18 cellular contexts compared by ENCODE assay signal in genomic region chr6:25233226-25233625, GRCh38. TPM values are rescaled to one million over a fixed set of nuclear protein-coding genes. Genes with fewer than 3 reads are reported as not detected.
A peak's percentile ranks its signal among the peaks of the same experiment; 100 is the strongest.
DNase-seq lines count a peak whose midpoint lies in the region; ATAC-seq and TF ChIP-seq lines count a peak whose summit lies in the region.
"Had no signal": no experiment of that assay in that cellular context is flagged by ENCODE, and none has a peak within 500 bp of the region (broad histone marks: within the 10 kb centered on the region; RNA-seq: fewer than 3 reads in every experiment).

No MANE protein-coding gene starts in this region.

- intact Hi-C loops in IMR-90 (cut with micrococcal nuclease): no loop called here

- no peak overlapping the region for H2BK15ac ChIP-seq in IMR-90 (ENCODE audit: low read depth, low read length)

- TF ChIP-seq CTCF in AG09319 (IDR thresholded peaks at IDR 0.05; ENCODE audit: low read depth, low read length) (no peak), IMR-90 (conservative IDR thresholded peaks at IDR 0.05; ENCODE audit: low read depth, low read length) (no peak), fibroblast of the aortic adventitia (IDR thresholded peaks at IDR 0.05; ENCODE audit: insufficient read depth, low read length) (no peak), suprapubic skin (IDR thresholded peaks at IDR 0.05) (no peak)

- H3K18ac ChIP-seq in IMR-90 (ENCODE audit: low read depth, low read length): no peak overlapping the region

- in situ Hi-C loops in IMR-90 (cut with MboI; ENCODE audit: low sequenced_read_pairs): no loop called here

- no peaks in the 10 kb centered on the region for H4K20me1 ChIP-seq in IMR-90 (ENCODE audit: insufficient read depth, low read length)
- H4K20me1 ChIP-seq: BLaER1 had no signal

- H3K56ac ChIP-seq in IMR-90 (ENCODE audit: extremely low read depth, insufficient read depth, low read length): no peak overlapping the region

- DNase-seq in AG09319 (ENCODE audit: extremely low read depth, low read depth) (peak; percentile 63), IMR-90 (peak; percentile 38), dedifferentiated amniotic fluid mesenchymal stem cell (ENCODE audit: extremely low spot score) (peak; percentile 48), fibroblast of the aortic adventitia (ENCODE audit: low read depth) (peak; percentile 28), suprapubic skin (ENCODE audit: low spot score in 2 of 2) (no peak), MG63 (no peak), NCI-H1694 treated with DMSO at 0.1 percent for 48 hours (lab: John Stamatoyannopoulos, UW) (no peak)
- DNase-seq: CD4-positive, CD25-positive, alpha-beta regulatory T cell; GOT3; NCI-H1092; NCI-H1417 treated with DMSO at 0.1 percent for 48 hours; NCI-H187; NCI-H2081 treated with DMSO at 0.1 percent for 48 hours; NCI-H748 treated with DMSO at 0.1 percent for 48 hours had no signal

- H3K4me3 ChIP-seq in IMR-90 (ENCODE audit: insufficient read depth, low read depth, low read length): no peak overlapping the region
- no peak overlapping the region for H3K4me3 ChIP-seq in fibroblast of the aortic adventitia (ENCODE audit: low read depth, low read length)
- H3K4me3 ChIP-seq in suprapubic skin: no peak overlapping the region
- no peak overlapping the region for H3K4me3 ChIP-seq in MG63
- H3K4me3 ChIP-seq: BLaER1, HAP-1 had no signal

- H3K27me3 ChIP-seq in IMR-90 (ENCODE audit: control insufficient read depth, insufficient read depth, low read length): no peaks in the 10 kb centered on the region
- H3K27me3 ChIP-seq in suprapubic skin: no peaks in the 10 kb centered on the region
- no peaks in the 10 kb centered on the region for H3K27me3 ChIP-seq in MG63
- H3K27me3 ChIP-seq: BLaER1 had no signal

- H3K9me1 ChIP-seq in IMR-90 (ENCODE audit: insufficient read depth, low read length): peaks cover 7% of the 10 kb centered on the region

- CTCF ChIA-PET in IMR-90 (lab: Yijun Ruan, JAX): interaction anchor here (1.5 kb wide), 1 partner anchor 33 kb away, joined by 5 read pairs; no protein-coding TSS in a partner anchor

- H4K91ac ChIP-seq in IMR-90 (ENCODE audit: insufficient read depth, low read depth, low read length): no peak overlapping the region

- H3K4me2 ChIP-seq in IMR-90 (ENCODE audit: low read depth, low read length): no peak overlapping the region
- H3K4me2 ChIP-seq: BLaER1 had no signal

- ATAC-seq in IMR-90 (ENCODE audit: low read depth): peak; percentile 53
- ATAC-seq in HG02571 (IDR thresholded peaks at IDR 0.05; ENCODE audit: unreplicated experiment): no peak

- no peaks in the 10 kb centered on the region for H3K79me1 ChIP-seq in IMR-90 (ENCODE audit: low read depth in 1 of 2, low read length in 2 of 2)

- no peak for TF ChIP-seq EP300 in suprapubic skin (IDR thresholded peaks at IDR 0.05)

- H3K9me3 ChIP-seq in IMR-90 (ENCODE audit: control insufficient read depth, insufficient read depth, low read length) (no peaks in the 10 kb centered on the region), suprapubic skin (no peaks in the 10 kb centered on the region), MG63 (no peaks in the 10 kb centered on the region)
- H3K9me3 ChIP-seq: BLaER1, HAP-1 had no signal

- no peak overlapping the region; the same call in 1 of the 2 replicates for H3K14ac ChIP-seq in IMR-90 (replicated peaks; ENCODE audit: low read depth, low read length)

- H4K8ac ChIP-seq in IMR-90 (ENCODE audit: low read depth in 2 of 2, low read length in 2 of 2): no peak overlapping the region

- no peak for TF ChIP-seq POLR2A in IMR-90 (IDR thresholded peaks at IDR 0.05; ENCODE audit: low read depth, low read length)
- TF ChIP-seq POLR2A in suprapubic skin (IDR thresholded peaks at IDR 0.05): no peak

- H3K9ac ChIP-seq in IMR-90 (ENCODE audit: low read depth, low read length): no peak overlapping the region
- H3K9ac ChIP-seq: BLaER1 had no signal

- H4K5ac ChIP-seq in IMR-90 (ENCODE audit: low read depth, low read length): no peak overlapping the region

- no peak for TF ChIP-seq RAD21 in IMR-90 (IDR thresholded peaks at IDR 0.05; ENCODE audit: low read length)

- H2BK120ac ChIP-seq in IMR-90 (ENCODE audit: low read depth, low read length): no peak overlapping the region

- H3K4me1 ChIP-seq in IMR-90 (ENCODE audit: control insufficient read depth, insufficient read depth, low read length) (peaks cover 5% of the 10 kb centered on the region), suprapubic skin (peaks cover 16% of the 10 kb centered on the region)
- H3K4me1 ChIP-seq: BLaER1, HAP-1 had no signal

- H3K27ac ChIP-seq in IMR-90 (ENCODE audit: insufficient read depth, low read length) (no peak overlapping the region), suprapubic skin (no peak overlapping the region)
- H3K27ac ChIP-seq: 22Rv1, BLaER1 had no signal

- POLR2A ChIA-PET in IMR-90 (lab: Charles Lee; ENCODE audit: unreplicated experiment): no interaction called here

- WGBS in IMR-90 (ENCODE audit: extremely low coverage in 2 of 2, insufficient read length in 1 of 2), 2 experiments: no CpG with 5 or more reads among the region's 1 CpG
- 64% methylated on average over 1 of the region's 1 CpG for WGBS in suprapubic skin

- no peaks in the 10 kb centered on the region for H3K36me3 ChIP-seq in IMR-90 (ENCODE audit: control insufficient read depth, insufficient read depth, low read length)
- H3K36me3 ChIP-seq in suprapubic skin: no peaks in the 10 kb centered on the region
- H3K36me3 ChIP-seq in MG63: no peaks in the 10 kb centered on the region
- H3K36me3 ChIP-seq: BLaER1, HAP-1 had no signal

- no TSS peak for BruUV-seq in IMR-90 (replicated peaks; lab: Mats Ljungman, UMichigan)

- no peak overlapping the region for H2AK9ac ChIP-seq in IMR-90 (replicated peaks; ENCODE audit: low read depth, low read length, poor library complexity)

- no peak overlapping the region for H2BK5ac ChIP-seq in IMR-90 (ENCODE audit: low read depth, low read length, poor library complexity, severe bottlenecking)

- 0 out of 2 replicates have a peak overlapping the region, but pooled peaks have one; percentile 51 for H2BK20ac ChIP-seq in IMR-90 (ENCODE audit: low read depth, low read length)

- H3K4ac ChIP-seq in IMR-90 (ENCODE audit: low read depth, low read length): peak overlapping the region; percentile 3; the same call in 1 of the 2 replicates

- dilution Hi-C loops in IMR-90 (cut with HindIII; ENCODE audit: low sequenced_read_pairs, unreplicated experiment): no loop called here

- H2AK5ac ChIP-seq in IMR-90 (ENCODE audit: low read depth, low read length): no peak overlapping the region

- no peak overlapping the region for H2AFZ ChIP-seq in IMR-90 (replicated peaks; ENCODE audit: low read length, poor library complexity)

- no peak overlapping the region for H3K23ac ChIP-seq in IMR-90 (ENCODE audit: low read depth, low read length)

TF ChIP-seq in IMR-90, 13 proteins besides CTCF, POLR2A, EP300 and RAD21:
- TF ChIP-seq SMC3 (IDR thresholded peaks at IDR 0.05; ENCODE audit: low read depth, low read length) (no peak), FOS (IDR thresholded peaks at IDR 0.05; ENCODE audit: low read depth, low read length) (no peak), BHLHE40 (IDR thresholded peaks at IDR 0.05; ENCODE audit: low read depth, low read length) (no peak), CEBPB (IDR thresholded peaks at IDR 0.05; ENCODE audit: low read depth, low read length) (no peak), CHD1 (IDR thresholded peaks at IDR 0.05; ENCODE audit: low read depth, low read length) (no peak), MAZ (IDR thresholded peaks at IDR 0.05; ENCODE audit: borderline replicate concordance, low read depth, low read length) (no peak), RCOR1 (IDR thresholded peaks at IDR 0.05; ENCODE audit: insufficient replicate concordance, low read length) (no peak), RFX5 (IDR thresholded peaks at IDR 0.05; ENCODE audit: low read depth, low read length) (no peak)
- TF ChIP-seq, protein P1, sequence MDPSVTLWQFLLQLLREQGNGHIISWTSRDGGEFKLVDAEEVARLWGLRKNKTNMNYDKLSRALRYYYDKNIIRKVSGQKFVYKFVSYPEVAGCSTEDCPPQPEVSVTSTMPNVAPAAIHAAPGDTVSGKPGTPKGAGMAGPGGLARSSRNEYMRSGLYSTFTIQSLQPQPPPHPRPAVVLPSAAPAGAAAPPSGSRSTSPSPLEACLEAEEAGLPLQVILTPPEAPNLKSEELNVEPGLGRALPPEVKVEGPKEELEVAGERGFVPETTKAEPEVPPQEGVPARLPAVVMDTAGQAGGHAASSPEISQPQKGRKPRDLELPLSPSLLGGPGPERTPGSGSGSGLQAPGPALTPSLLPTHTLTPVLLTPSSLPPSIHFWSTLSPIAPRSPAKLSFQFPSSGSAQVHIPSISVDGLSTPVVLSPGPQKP (IDR thresholded peaks at IDR 0.05; ENCODE audit: borderline replicate concordance, low read depth, low read length): no peak
TF ChIP-seq in IMR-90: peak in this region for 0.

RNA-seq across cellular contexts. Expression of gene CARMIL1, which starts 45.9 kb away (rescaled TPM):
- total RNA-seq in IMR-90 (2012; rRNA removed): 2.9 and 3.3 TPM in 2 replicates
- polyA plus RNA-seq in IMR-90 (2012; rRNA removed): 0.90 and 1.3 TPM in 2 replicates
- 0.29 and 0.35 TPM in 2 replicates for polyA plus RNA-seq in IMR-90 (2012; cell fraction: cytosol; rRNA removed)
- 0.13 and 0.99 TPM in 2 replicates for polyA plus RNA-seq in IMR-90 (2012; cell fraction: nucleus; rRNA removed; ENCODE audit: low replicate concordance)
- total RNA-seq in fibroblast of the aortic adventitia (ENCODE audit: low replicate concordance): 23.9 and 38.7 TPM in 2 replicates
- total RNA-seq in suprapubic skin: 10 to 100 TPM; 13.6 to 33.2 (median 22.2) TPM
- total RNA-seq in MG63 (2014; rRNA removed; shearing (Covaris generic); ENCODE audit: low replicate concordance): 3.4 and 6.5 TPM in 2 replicates

Comparison
In these comparisons a context has a peak if more than half of its experiments do, and no peak if none do; other contexts are left out.
1. DNase-seq: peak in AG09319 (single experiment), IMR-90 (single experiment), dedifferentiated amniotic fluid mesenchymal stem cell (single experiment) and fibroblast of the aortic adventitia (single experiment); none in suprapubic skin (0 of 2), MG63 (single experiment) and NCI-H1694 treated with DMSO at 0.1 percent for 48 hours (single experiment).